26 cellular contexts compared by ENCODE assay signal in genomic region chr1:173223031-173223380, GRCh38.
"Had no signal": no experiment of that assay in that cellular context is flagged by ENCODE, and none has a peak within 500 bp of the region (broad histone marks: within the 10 kb centered on the region; RNA-seq: fewer than 3 reads in every experiment).

No MANE protein-coding gene starts in this region.

- H3K27me3 ChIP-seq: esophagus squamous epithelium, right atrium auricular region, suprapubic skin, transverse colon, vagina had no signal

- H3K4me2 ChIP-seq: smooth muscle cell had no signal

- H3K4me1 ChIP-seq: esophagus squamous epithelium, lower lobe of right lung, prostate gland, right atrium auricular region, suprapubic skin, transverse colon, vagina had no signal

- H3K9me3 ChIP-seq: esophagus squamous epithelium, lower lobe of right lung, prostate gland, right atrium auricular region, suprapubic skin, transverse colon, vagina had no signal

- H3K27me3 Mint-ChIP-seq: effector memory CD8-positive, alpha-beta T cell; stimulated activated naive CD8-positive, alpha-beta T cell treated with anti-CD3 and anti-CD28 coated beads, Interleukin-15, amount 100 ng/mL, for 72 hours had no signal

- DNase-seq: cortex of kidney; effector memory CD8-positive, alpha-beta T cell; erythroblast; esophagus squamous epithelium; foreskin melanocyte; glutamatergic neuron; hypothalamus; immature natural killer cell; islet precursor cell; left ventricle myocardium superior; lower lobe of right lung; nephron progenitor cell; nucleus accumbens; stimulated activated CD4-positive, alpha-beta T cell treated with anti-CD3 and anti-CD28 coated beads, Interleukin-12 subunit alpha, Interleukin-12 subunit beta, amount 100 ng/mL, for 4 hours; stimulated activated CD4-positive, alpha-beta T cell treated with anti-CD3 and anti-CD28 coated beads, Interleukin-1b, Interleukin-23, amount 100 ng/mL, for 48 hours; stimulated activated CD4-positive, alpha-beta T cell treated with anti-CD3 and anti-CD28 coated beads, Interleukin-4, amount 100 ng/mL, for 1 hour; stimulated activated CD8-positive, alpha-beta memory T cell treated with anti-CD3 and anti-CD28 coated beads, Interleukin-4, amount 100 ng/mL, for 48 hours; transverse colon had no signal

- H3K36me3 Mint-ChIP-seq: memory B cell had no signal

- ATAC-seq: effector memory CD8-positive, alpha-beta T cell; left ventricle myocardium superior; lower lobe of right lung; sciatic nerve had no signal

- H3K27ac Mint-ChIP-seq: immature natural killer cell, memory B cell, nephron progenitor cell had no signal

- H3K4me3 Mint-ChIP-seq: effector memory CD8-positive, alpha-beta T cell; immature natural killer cell; memory B cell; nephron progenitor cell had no signal

- H3K9me3 Mint-ChIP-seq: effector memory CD8-positive, alpha-beta T cell; immature natural killer cell; memory B cell; stimulated activated naive CD8-positive, alpha-beta T cell treated with anti-CD3 and anti-CD28 coated beads, Interleukin-15, amount 100 ng/mL, for 72 hours had no signal

- H3K4me1 Mint-ChIP-seq: nephron progenitor cell had no signal

- H3K36me3 ChIP-seq: esophagus squamous epithelium, lower lobe of right lung, prostate gland, right atrium auricular region, suprapubic skin, transverse colon, vagina had no signal

- H3K27ac ChIP-seq: esophagus squamous epithelium, lower lobe of right lung, prostate gland, right atrium auricular region, suprapubic skin, transverse colon, vagina had no signal

- H3K4me3 ChIP-seq: esophagus squamous epithelium, lower lobe of right lung, prostate gland, right atrium auricular region, smooth muscle cell, suprapubic skin, transverse colon, vagina had no signal
